1 cellular context compared by ENCODE assay signal in genomic region chr1:162639718-162640117, GRCh38.
TF ChIP-seq lines count a peak whose summit lies in the region.

No MANE protein-coding gene starts in this region.

TF ChIP-seq in GM12878, 131 proteins besides CTCF, POLR2A, EP300 and RAD21 (continued from another document and continues in another):
- TF ChIP-seq STAT3 (IDR thresholded peaks at IDR 0.05; ENCODE audit: low read depth, low read length) (no peak), EED (IDR thresholded peaks at IDR 0.05; ENCODE audit: low read depth) (no peak), CBX3 (IDR thresholded peaks at IDR 0.05; ENCODE audit: borderline replicate concordance, low read depth) (no peak), PKNOX1 (IDR thresholded peaks at IDR 0.05) (no peak; the same call in 1 of the 2 replicates), RELB (IDR thresholded peaks at IDR 0.05; ENCODE audit: low read depth) (peak; percentile 62; the same call in 1 of the 2 replicates), DPF2 (IDR thresholded peaks at IDR 0.05) (peak; percentile 58; the same call in 1 of the 2 replicates), PAX8 (IDR thresholded peaks at IDR 0.05) (no peak), TCF3 (IDR thresholded peaks at IDR 0.05; ENCODE audit: borderline replicate concordance, insufficient read depth, low read depth, low read length) (no peak), HDAC2 (IDR thresholded peaks at IDR 0.05) (no peak), SPI1 (IDR thresholded peaks at IDR 0.05; ENCODE audit: borderline replicate concordance, insufficient read depth, low read depth, low read length) (peak; percentile 91), BCL11A (IDR thresholded peaks at IDR 0.05; ENCODE audit: low read depth, low read length) (peak; percentile 38; the same call in 1 of the 2 replicates), NRF1 (conservative IDR thresholded peaks at IDR 0.05; ENCODE audit: low read depth, low read length) (no peak), CEBPZ (IDR thresholded peaks at IDR 0.05; ENCODE audit: low read depth, low read length) (no peak), NKRF (conservative IDR thresholded peaks at IDR 0.05) (no peak), CREB1 (IDR thresholded peaks at IDR 0.05; ENCODE audit: low read depth) (no peak), GABPA (IDR thresholded peaks at IDR 0.05; ENCODE audit: low read depth) (no peak), TCF7 (IDR thresholded peaks at IDR 0.05; ENCODE audit: borderline replicate concordance) (no peak), JUND (IDR thresholded peaks at IDR 0.05; ENCODE audit: low read depth, low read length) (no peak), FOS (IDR thresholded peaks at IDR 0.05; ENCODE audit: borderline replicate concordance, extremely low read depth, insufficient read length) (no peak), FOXM1 (IDR thresholded peaks at IDR 0.05; ENCODE audit: low read depth, low read length) (no peak), TARDBP (IDR thresholded peaks at IDR 0.05; ENCODE audit: borderline replicate concordance) (no peak), MYC (IDR thresholded peaks at IDR 0.05; ENCODE audit: insufficient read depth, insufficient read length, insufficient replicate concordance, low read length, severe bottlenecking) (no peak), MTA2 (IDR thresholded peaks at IDR 0.05; ENCODE audit: low read depth) (peak; percentile 92), SIX5 (IDR thresholded peaks at IDR 0.05; ENCODE audit: low read depth, low read length, severe bottlenecking) (no peak), ZNF207 (IDR thresholded peaks at IDR 0.05; ENCODE audit: borderline replicate concordance) (no peak), SUPT20H (IDR thresholded peaks at IDR 0.05; ENCODE audit: borderline replicate concordance, control insufficient read depth, low read depth, low read length) (no peak), CBX5 (IDR thresholded peaks at IDR 0.05; ENCODE audit: low read depth) (no peak), YY1 (IDR thresholded peaks at IDR 0.05; ENCODE audit: low read depth, low read length) (no peak), LARP7 (IDR thresholded peaks at IDR 0.05) (no peak), RAD51 (IDR thresholded peaks at IDR 0.05) (no peak), HSF1 (IDR thresholded peaks at IDR 0.05; ENCODE audit: low read depth, low read length) (no peak), TCF12 (IDR thresholded peaks at IDR 0.05; ENCODE audit: low read depth, low read length) (no peak), ZNF622 (IDR thresholded peaks at IDR 0.05) (no peak)
- TF ChIP-seq, protein P1, sequence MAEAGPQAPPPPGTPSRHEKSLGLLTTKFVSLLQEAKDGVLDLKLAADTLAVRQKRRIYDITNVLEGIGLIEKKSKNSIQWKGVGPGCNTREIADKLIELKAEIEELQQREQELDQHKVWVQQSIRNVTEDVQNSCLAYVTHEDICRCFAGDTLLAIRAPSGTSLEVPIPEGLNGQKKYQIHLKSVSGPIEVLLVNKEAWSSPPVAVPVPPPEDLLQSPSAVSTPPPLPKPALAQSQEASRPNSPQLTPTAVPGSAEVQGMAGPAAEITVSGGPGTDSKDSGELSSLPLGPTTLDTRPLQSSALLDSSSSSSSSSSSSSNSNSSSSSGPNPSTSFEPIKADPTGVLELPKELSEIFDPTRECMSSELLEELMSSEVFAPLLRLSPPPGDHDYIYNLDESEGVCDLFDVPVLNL (IDR thresholded peaks at IDR 0.05; ENCODE audit: low read depth, low read length): no peak
- TF ChIP-seq, protein P2, sequence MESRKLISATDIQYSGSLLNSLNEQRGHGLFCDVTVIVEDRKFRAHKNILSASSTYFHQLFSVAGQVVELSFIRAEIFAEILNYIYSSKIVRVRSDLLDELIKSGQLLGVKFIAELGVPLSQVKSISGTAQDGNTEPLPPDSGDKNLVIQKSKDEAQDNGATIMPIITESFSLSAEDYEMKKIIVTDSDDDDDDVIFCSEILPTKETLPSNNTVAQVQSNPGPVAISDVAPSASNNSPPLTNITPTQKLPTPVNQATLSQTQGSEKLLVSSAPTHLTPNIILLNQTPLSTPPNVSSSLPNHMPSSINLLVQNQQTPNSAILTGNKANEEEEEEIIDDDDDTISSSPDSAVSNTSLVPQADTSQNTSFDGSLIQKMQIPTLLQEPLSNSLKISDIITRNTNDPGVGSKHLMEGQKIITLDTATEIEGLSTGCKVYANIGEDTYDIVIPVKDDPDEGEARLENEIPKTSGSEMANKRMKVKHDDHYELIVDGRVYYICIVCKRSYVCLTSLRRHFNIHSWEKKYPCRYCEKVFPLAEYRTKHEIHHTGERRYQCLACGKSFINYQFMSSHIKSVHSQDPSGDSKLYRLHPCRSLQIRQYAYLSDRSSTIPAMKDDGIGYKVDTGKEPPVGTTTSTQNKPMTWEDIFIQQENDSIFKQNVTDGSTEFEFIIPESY (IDR thresholded peaks at IDR 0.05): no peak
- TF ChIP-seq, protein P3, sequence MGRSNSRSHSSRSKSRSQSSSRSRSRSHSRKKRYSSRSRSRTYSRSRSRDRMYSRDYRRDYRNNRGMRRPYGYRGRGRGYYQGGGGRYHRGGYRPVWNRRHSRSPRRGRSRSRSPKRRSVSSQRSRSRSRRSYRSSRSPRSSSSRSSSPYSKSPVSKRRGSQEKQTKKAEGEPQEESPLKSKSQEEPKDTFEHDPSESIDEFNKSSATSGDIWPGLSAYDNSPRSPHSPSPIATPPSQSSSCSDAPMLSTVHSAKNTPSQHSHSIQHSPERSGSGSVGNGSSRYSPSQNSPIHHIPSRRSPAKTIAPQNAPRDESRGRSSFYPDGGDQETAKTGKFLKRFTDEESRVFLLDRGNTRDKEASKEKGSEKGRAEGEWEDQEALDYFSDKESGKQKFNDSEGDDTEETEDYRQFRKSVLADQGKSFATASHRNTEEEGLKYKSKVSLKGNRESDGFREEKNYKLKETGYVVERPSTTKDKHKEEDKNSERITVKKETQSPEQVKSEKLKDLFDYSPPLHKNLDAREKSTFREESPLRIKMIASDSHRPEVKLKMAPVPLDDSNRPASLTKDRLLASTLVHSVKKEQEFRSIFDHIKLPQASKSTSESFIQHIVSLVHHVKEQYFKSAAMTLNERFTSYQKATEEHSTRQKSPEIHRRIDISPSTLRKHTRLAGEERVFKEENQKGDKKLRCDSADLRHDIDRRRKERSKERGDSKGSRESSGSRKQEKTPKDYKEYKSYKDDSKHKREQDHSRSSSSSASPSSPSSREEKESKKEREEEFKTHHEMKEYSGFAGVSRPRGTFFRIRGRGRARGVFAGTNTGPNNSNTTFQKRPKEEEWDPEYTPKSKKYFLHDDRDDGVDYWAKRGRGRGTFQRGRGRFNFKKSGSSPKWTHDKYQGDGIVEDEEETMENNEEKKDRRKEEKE (IDR thresholded peaks at IDR 0.05): no peak
- TF ChIP-seq, protein P4, sequence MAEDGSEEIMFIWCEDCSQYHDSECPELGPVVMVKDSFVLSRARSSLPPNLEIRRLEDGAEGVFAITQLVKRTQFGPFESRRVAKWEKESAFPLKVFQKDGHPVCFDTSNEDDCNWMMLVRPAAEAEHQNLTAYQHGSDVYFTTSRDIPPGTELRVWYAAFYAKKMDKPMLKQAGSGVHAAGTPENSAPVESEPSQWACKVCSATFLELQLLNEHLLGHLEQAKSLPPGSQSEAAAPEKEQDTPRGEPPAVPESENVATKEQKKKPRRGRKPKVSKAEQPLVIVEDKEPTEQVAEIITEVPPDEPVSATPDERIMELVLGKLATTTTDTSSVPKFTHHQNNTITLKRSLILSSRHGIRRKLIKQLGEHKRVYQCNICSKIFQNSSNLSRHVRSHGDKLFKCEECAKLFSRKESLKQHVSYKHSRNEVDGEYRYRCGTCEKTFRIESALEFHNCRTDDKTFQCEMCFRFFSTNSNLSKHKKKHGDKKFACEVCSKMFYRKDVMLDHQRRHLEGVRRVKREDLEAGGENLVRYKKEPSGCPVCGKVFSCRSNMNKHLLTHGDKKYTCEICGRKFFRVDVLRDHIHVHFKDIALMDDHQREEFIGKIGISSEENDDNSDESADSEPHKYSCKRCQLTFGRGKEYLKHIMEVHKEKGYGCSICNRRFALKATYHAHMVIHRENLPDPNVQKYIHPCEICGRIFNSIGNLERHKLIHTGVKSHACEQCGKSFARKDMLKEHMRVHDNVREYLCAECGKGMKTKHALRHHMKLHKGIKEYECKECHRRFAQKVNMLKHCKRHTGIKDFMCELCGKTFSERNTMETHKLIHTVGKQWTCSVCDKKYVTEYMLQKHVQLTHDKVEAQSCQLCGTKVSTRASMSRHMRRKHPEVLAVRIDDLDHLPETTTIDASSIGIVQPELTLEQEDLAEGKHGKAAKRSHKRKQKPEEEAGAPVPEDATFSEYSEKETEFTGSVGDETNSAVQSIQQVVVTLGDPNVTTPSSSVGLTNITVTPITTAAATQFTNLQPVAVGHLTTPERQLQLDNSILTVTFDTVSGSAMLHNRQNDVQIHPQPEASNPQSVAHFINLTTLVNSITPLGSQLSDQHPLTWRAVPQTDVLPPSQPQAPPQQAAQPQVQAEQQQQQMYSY (CRISPR knock-in tag; IDR thresholded peaks at IDR 0.05): no peak
